10 cellular contexts compared by ENCODE assay signal in the genomic region with DNA sequence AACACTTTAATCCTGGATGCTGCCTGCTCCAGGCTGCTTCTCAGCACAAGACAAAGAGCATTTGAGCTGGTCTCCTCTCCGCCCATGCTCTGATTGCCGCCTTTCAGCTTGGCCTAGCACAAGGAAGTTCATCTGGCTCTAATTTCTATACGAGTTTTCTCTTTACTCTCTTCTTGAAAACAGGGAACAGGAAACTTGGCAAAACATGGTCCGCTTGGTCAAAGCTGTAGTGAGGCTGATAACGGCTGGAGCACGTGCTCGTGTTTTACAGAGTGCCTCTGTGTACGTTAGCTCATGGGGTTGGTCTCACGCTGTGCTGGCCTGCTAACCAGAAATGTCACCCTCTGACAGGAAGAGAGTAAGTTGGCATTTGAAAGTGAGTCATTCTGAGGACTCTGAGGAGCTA. TPM values are rescaled to one million over a fixed set of nuclear protein-coding genes. Genes with fewer than 3 reads are reported as not detected.
DNase-seq lines count a peak whose midpoint lies in the region; ATAC-seq and TF ChIP-seq lines count a peak whose summit lies in the region.
"Had no signal": no experiment of that assay in that cellular context is flagged by ENCODE, and none has a peak within 500 bp of the region (broad histone marks: within the 10 kb centered on the region; RNA-seq: fewer than 3 reads in every experiment).

No MANE protein-coding gene starts in this region.

- no peaks in the 10 kb centered on the region for H3K27me3 ChIP-seq in breast epithelium
- H3K27me3 ChIP-seq in esophagus squamous epithelium, result no peaks in the 10 kb centered on the region
- no peaks in the 10 kb centered on the region for H3K27me3 ChIP-seq in vagina

- POLR2A ChIA-PET in MCF 10A (lab: Yijun Ruan, JAX), result interaction anchor here (1.2 kb wide), 1 partner anchor 12 kb away, joined by 4 read pairs; no protein-coding TSS in a partner anchor

- ATAC-seq in GM19397 (IDR thresholded peaks at IDR 0.05; ENCODE audit: unreplicated experiment), result no peak
- no peak for ATAC-seq in activated CD8-positive, alpha-beta memory T cell treated with anti-CD3 and anti-CD28 coated beads, Interleukin-2, amount 10 ng/mL, durations not matched to agents 7 days and 5 days

- H3K4me1 ChIP-seq in breast epithelium, result peaks cover 0 to 2% of the 10 kb centered on the region in 2 donors
- H3K4me1 ChIP-seq in esophagus squamous epithelium, result peaks cover 3 to 29% (median 7%) of the 10 kb centered on the region in 3 donors
- H3K4me1 ChIP-seq in vagina, result peaks cover 37% of the 10 kb centered on the region

- H3K27ac ChIP-seq in breast epithelium (peak overlapping the region; percentile 26 to 68), esophagus squamous epithelium (peak overlapping the region in 3 of 4 donors; percentile 32 to 63 (median 61)), vagina (peak overlapping the region; percentile 74)

- peaks cover 31% of the 10 kb centered on the region for H3K4me1 Mint-ChIP-seq in MCF 10A (ENCODE audit: insufficient read depth, unreplicated experiment)
- H3K4me1 Mint-ChIP-seq in activated CD8-positive, alpha-beta memory T cell treated with anti-CD3 and anti-CD28 coated beads, Interleukin-2, amount 10 ng/mL, durations not matched to agents 7 days and 5 days, result peaks cover 22% of the 10 kb centered on the region

- TF ChIP-seq POLR2A in breast epithelium (IDR thresholded peaks at IDR 0.05) (no peak), esophagus squamous epithelium (IDR thresholded peaks at IDR 0.05) (no peak), vagina (IDR thresholded peaks at IDR 0.05) (no peak)

- peaks cover 7% of the 10 kb centered on the region for H3K36me3 Mint-ChIP-seq in MCF 10A (ENCODE audit: insufficient read depth, unreplicated experiment)
- H3K36me3 Mint-ChIP-seq in activated CD8-positive, alpha-beta memory T cell treated with anti-CD3 and anti-CD28 coated beads, Interleukin-2, amount 10 ng/mL, durations not matched to agents 7 days and 5 days, result peaks cover 15% of the 10 kb centered on the region

- no peaks in the 10 kb centered on the region for H3K27me3 Mint-ChIP-seq in MCF 10A (ENCODE audit: insufficient read depth, unreplicated experiment)
- no peaks in the 10 kb centered on the region for H3K27me3 Mint-ChIP-seq in activated CD8-positive, alpha-beta memory T cell treated with anti-CD3 and anti-CD28 coated beads, Interleukin-2, amount 10 ng/mL, durations not matched to agents 7 days and 5 days

- H3K27ac Mint-ChIP-seq in MCF 10A (ENCODE audit: low read depth, unreplicated experiment), result no peak overlapping the region
- no peak overlapping the region for H3K27ac Mint-ChIP-seq in activated CD8-positive, alpha-beta memory T cell treated with anti-CD3 and anti-CD28 coated beads, Interleukin-2, amount 10 ng/mL, durations not matched to agents 7 days and 5 days

- no TSS peak for BruUV-seq in MCF 10A (replicated peaks; lab: Mats Ljungman, UMichigan)

- no peaks in the 10 kb centered on the region for H3K9me3 ChIP-seq in breast epithelium
- no peaks in the 10 kb centered on the region for H3K9me3 ChIP-seq in esophagus squamous epithelium
- no peaks in the 10 kb centered on the region for H3K9me3 ChIP-seq in vagina

- TF ChIP-seq CTCF in breast epithelium (IDR thresholded peaks at IDR 0.05) (no peak), MCF 10A (IDR thresholded peaks at IDR 0.05; ENCODE audit: unreplicated experiment) (no peak), esophagus squamous epithelium (IDR thresholded peaks at IDR 0.05) (no peak), vagina (IDR thresholded peaks at IDR 0.05) (no peak)

- CTCF ChIA-PET in MCF 10A (lab: Yijun Ruan, JAX), result interaction anchor here (0.7 to 9.9 kb wide), 6 partner anchors 9 to 80 kb away, joined by 3 to 79 read pairs (median 4); no protein-coding TSS in a partner anchor
- CTCF ChIA-PET in activated CD8-positive, alpha-beta memory T cell treated with anti-CD3 and anti-CD28 coated beads, Interleukin-2, amount 10 ng/mL, durations not matched to agents 7 days and 5 days (lab: Charles Lee), result interaction anchor here (0.8 to 1.1 kb wide), 5 partner anchors 9 to 78 kb away, joined by 3 to 5 read pairs (median 3); partner anchors contain the start of gene GFM1

- DNase-seq in breast epithelium (ENCODE audit: low spot score in 2 of 2) (no peak), MCF 10A (ENCODE audit: unreplicated experiment) (no peak), esophagus squamous epithelium (lab: John Stamatoyannopoulos, UW) (no peak), mucosa of gallbladder (ENCODE audit: low spot score) (peak; percentile 48), vagina (ENCODE audit: extremely low spot score in 2 of 2) (no peak), SKM-1 treated with dmso at 0.1 percent for 144 hours (lab: John Stamatoyannopoulos, UW; ENCODE audit: unreplicated experiment) (no peak)
- DNase-seq in activated CD8-positive, alpha-beta memory T cell treated with anti-CD3 and anti-CD28 coated beads, Interleukin-2, amount 10 ng/mL, durations not matched to agents 7 days and 5 days, result no peak
- DNase-seq: activated CD4-positive, alpha-beta T cell treated with anti-CD3 and anti-CD28 coated beads, Interleukin-2, amount 50 U/mL, for 1 hour had no signal

- no peak overlapping the region for H3K4me3 ChIP-seq in breast epithelium
- no peak overlapping the region for H3K4me3 ChIP-seq in esophagus squamous epithelium
- H3K4me3 ChIP-seq in vagina, result no peak overlapping the region

- intact Hi-C loops in breast epithelium (cut with DNase I; ENCODE audit: low total_unique reads) (no loop called here), MCF 10A (cut with micrococcal nuclease) (no loop called here), esophagus squamous epithelium (cut with DNase I) (no loop called here), vagina (cut with DNase I) (no loop called here)

- H3K4me3 Mint-ChIP-seq in MCF 10A (ENCODE audit: unreplicated experiment), result no peak overlapping the region
- no peak overlapping the region for H3K4me3 Mint-ChIP-seq in activated CD8-positive, alpha-beta memory T cell treated with anti-CD3 and anti-CD28 coated beads, Interleukin-2, amount 10 ng/mL, durations not matched to agents 7 days and 5 days

- 37 to 85% methylated on average over 5 to 9 of the region's 9 CpGs for WGBS in esophagus squamous epithelium, 2 donors

- H3K9me3 Mint-ChIP-seq in MCF 10A (ENCODE audit: unreplicated experiment), result no peaks in the 10 kb centered on the region
- no peaks in the 10 kb centered on the region for H3K9me3 Mint-ChIP-seq in activated CD8-positive, alpha-beta memory T cell treated with anti-CD3 and anti-CD28 coated beads, Interleukin-2, amount 10 ng/mL, durations not matched to agents 7 days and 5 days (ENCODE audit: low read depth)

- no peaks in the 10 kb centered on the region for H3K36me3 ChIP-seq in breast epithelium
- peaks cover 0 to 19% (median 0%) of the 10 kb centered on the region in 3 donors for H3K36me3 ChIP-seq in esophagus squamous epithelium
- peaks cover 0 to 7% of the 10 kb centered on the region in 2 donors for H3K36me3 ChIP-seq in vagina

RNA-seq across cellular contexts. Expression of gene RARRES1, which starts 19.2 kb away (rescaled TPM):
- 100 to 1,000 TPM in 2 of 3 donors, 1 to 10 TPM in 1; 3.5 to 568 (median 403) TPM for total RNA-seq in breast epithelium
- not detected in 2 replicates for total RNA-seq in MCF 10A (2022)
- total RNA-seq in esophagus squamous epithelium, result 10 to 100 TPM in 1 of 4 donors, 1 to 10 TPM in 3; 1.4 to 53.3 (median 6.4) TPM
- total RNA-seq in mucosa of gallbladder, result 6.3 TPM
- 742 TPM for total RNA-seq in vagina
- not detected for total RNA-seq in activated CD8-positive, alpha-beta memory T cell treated with anti-CD3 and anti-CD28 coated beads, Interleukin-2, amount 10 ng/mL, durations not matched to agents 7 days and 5 days
- total RNA-seq: NCI-H460 had no signal

RNA-seq across cellular contexts. Expression of gene LXN, which starts 40.6 kb away (rescaled TPM):
- total RNA-seq in breast epithelium (10 to 100 TPM; 12.0 to 55.5 (median 40.3) TPM), MCF 10A (2022) (3.4 and 4.4 TPM in 2 replicates), esophagus squamous epithelium (10 to 100 TPM in 2 of 4 donors, 1 to 10 TPM in 2; 4.7 to 11.1 (median 9.6) TPM), mucosa of gallbladder (17.0 TPM), vagina (22.6 TPM)
- 1 to 10 TPM; 6.7 to 7.5 TPM for total RNA-seq in activated CD8-positive, alpha-beta memory T cell treated with anti-CD3 and anti-CD28 coated beads, Interleukin-2, amount 10 ng/mL, durations not matched to agents 7 days and 5 days
